ENCODE assay signal across 8 cellular contexts in the genomic region with DNA sequence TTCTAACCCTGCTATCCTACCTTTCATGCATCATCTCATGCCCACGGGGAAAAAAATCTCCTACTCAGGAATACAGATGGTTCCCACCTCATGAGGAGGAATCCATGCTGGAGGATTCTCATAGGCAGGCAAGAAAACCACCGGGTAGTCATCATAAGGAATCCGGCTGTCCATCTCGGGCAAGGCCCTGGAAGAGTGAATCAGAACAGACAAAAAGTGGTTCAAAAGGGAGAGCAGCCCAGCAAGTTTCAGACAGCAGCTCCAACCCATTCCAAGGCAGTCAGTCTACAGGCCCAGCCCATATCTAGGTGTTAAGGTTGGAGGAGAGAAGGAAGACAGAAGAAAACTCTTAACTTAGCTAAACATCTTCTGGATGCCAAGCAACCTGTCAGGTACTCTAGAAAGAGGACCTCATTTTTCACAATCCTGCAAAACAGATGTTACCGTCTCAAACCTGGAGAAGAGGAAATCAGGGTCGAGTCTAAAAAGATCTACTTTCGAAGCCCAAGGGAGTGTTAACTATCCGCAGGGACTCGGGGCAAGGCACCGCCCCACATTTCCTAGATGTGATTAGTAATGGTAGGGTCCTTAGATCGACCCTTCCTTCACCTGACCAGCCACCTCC. TPM values are rescaled to one million over a fixed set of nuclear protein-coding genes. Genes with fewer than 3 reads are reported as not detected.
A peak's percentile ranks its signal among the peaks of the same experiment; 100 is the strongest.
DNase-seq lines count a peak whose midpoint lies in the region; ATAC-seq, FAIRE-seq and TF ChIP-seq lines count a peak whose summit lies in the region.

No MANE protein-coding gene starts in this region.

- H3K9ac ChIP-seq in astrocyte (ENCODE audit: low read length) = peak overlapping the region; percentile 87

- peak overlapping the region; percentile 81 for H3K4me3 ChIP-seq in AG10803 (ENCODE audit: low read length)
- peak overlapping the region; percentile 78 for H3K4me3 ChIP-seq in astrocyte (ENCODE audit: insufficient read depth, low read depth, low read length)
- peak overlapping the region; percentile 62 for H3K4me3 ChIP-seq in lower lobe of right lung
- peak overlapping the region; percentile 34 to 49 for H3K4me3 ChIP-seq in vagina

- H3K4me2 ChIP-seq in astrocyte (ENCODE audit: low read length) = peak overlapping the region; percentile 88

- peak overlapping the region; percentile 47 for H3K27ac ChIP-seq in astrocyte (ENCODE audit: low read depth, low read length)
- H3K27ac ChIP-seq in lower lobe of right lung = peak overlapping the region; percentile 72
- peak overlapping the region; percentile 70 for H3K27ac ChIP-seq in vagina

- H3K27ac Mint-ChIP-seq in astrocyte (ENCODE audit: unreplicated experiment) = peak overlapping the region; percentile 75

- H4K20me1 ChIP-seq in astrocyte (ENCODE audit: insufficient read depth, low read length) = no peaks in the 10 kb centered on the region

- peak; percentile 29 for FAIRE-seq in astrocyte (lab: Jason Lieb, UNC)

- H3K9me3 ChIP-seq in astrocyte (ENCODE audit: insufficient read depth, low read depth, low read length) (no peaks in the 10 kb centered on the region), lower lobe of right lung (no peaks in the 10 kb centered on the region), vagina (no peaks in the 10 kb centered on the region)

- intact Hi-C loops in lower lobe of right lung (cut with DNase I) (no loop called here), vagina (cut with DNase I) (no loop called here)

- no peaks in the 10 kb centered on the region for H3K9me3 Mint-ChIP-seq in astrocyte (ENCODE audit: unreplicated experiment)

- H3K4me1 ChIP-seq in astrocyte (ENCODE audit: insufficient read depth, low read length) (peaks cover 7% of the 10 kb centered on the region), lower lobe of right lung (peaks cover 13% of the 10 kb centered on the region), vagina (peaks cover 9% of the 10 kb centered on the region)

- no peaks in the 10 kb centered on the region for H3K36me3 Mint-ChIP-seq in astrocyte (ENCODE audit: low read depth, unreplicated experiment)

- H3K27me3 Mint-ChIP-seq in astrocyte (ENCODE audit: low read depth, unreplicated experiment) = no peaks in the 10 kb centered on the region

- peaks cover 51% of the 10 kb centered on the region for H3K79me2 ChIP-seq in astrocyte (ENCODE audit: insufficient read depth, low read length)

- H3K27me3 ChIP-seq in astrocyte (ENCODE audit: insufficient read depth, low read length) = no peaks in the 10 kb centered on the region
- no peaks in the 10 kb centered on the region for H3K27me3 ChIP-seq in lower lobe of right lung (ENCODE audit: low read depth)
- no peaks in the 10 kb centered on the region for H3K27me3 ChIP-seq in vagina

- ATAC-seq in HG02610 (IDR thresholded peaks at IDR 0.05; ENCODE audit: unreplicated experiment) = peak; percentile 18
- no peak for ATAC-seq in lower lobe of right lung

- H3K4me3 Mint-ChIP-seq in astrocyte (ENCODE audit: unreplicated experiment) = peak overlapping the region; percentile 89

- peak overlapping the region; percentile 84 for H2AFZ ChIP-seq in astrocyte (ENCODE audit: low read depth, low read length)

- TF ChIP-seq POLR2A in vagina (IDR thresholded peaks at IDR 0.05) = no peak

- DNase-seq in AG10803 (ENCODE audit: low read depth) = no peak
- no peak for DNase-seq in astrocyte (ENCODE audit: low read depth)
- no peak for DNase-seq in lower lobe of right lung
- no peak for DNase-seq in vagina (ENCODE audit: extremely low spot score in 2 of 2)
- no peak for DNase-seq in hypothalamus (lab: John Stamatoyannopoulos, UW)
- DNase-seq in NCI-H524 treated with DMSO at 0.1 percent for 48 hours (lab: John Stamatoyannopoulos, UW) = no peak
- DNase-seq in stimulated activated CD4-positive, alpha-beta T cell treated with anti-CD3 and anti-CD28 coated beads, Interleukin-2, amount 100 ng/mL, for 48 hours = no peak

- no peaks in the 10 kb centered on the region for H3K4me1 Mint-ChIP-seq in astrocyte (ENCODE audit: low read depth, unreplicated experiment)

- H3K36me3 ChIP-seq in astrocyte (ENCODE audit: insufficient read depth, low read length) (no peaks in the 10 kb centered on the region), lower lobe of right lung (peaks cover 21% of the 10 kb centered on the region), vagina (peaks cover 0 to 3% of the 10 kb centered on the region in 2 donors)

- TF ChIP-seq CTCF in AG10803 (conservative IDR thresholded peaks at IDR 0.05; ENCODE audit: low read length) = no peak
- TF ChIP-seq CTCF in astrocyte (IDR thresholded peaks at IDR 0.05; ENCODE audit: insufficient read depth, low read depth, low read length) = no peak
- TF ChIP-seq CTCF in lower lobe of right lung (IDR thresholded peaks at IDR 0.05) = no peak
- TF ChIP-seq CTCF in vagina (IDR thresholded peaks at IDR 0.05) = no peak

RNA-seq across cellular contexts. Expression of gene PDZD11, which starts 0.4 kb away (rescaled TPM):
- total RNA-seq in astrocyte (47.4 and 48.9 TPM in 2 replicates), lower lobe of right lung (23.0 TPM), vagina (33.4 TPM)

RNA-seq across cellular contexts. Expression of gene KIF4A, which starts 0.6 kb away (rescaled TPM):
- 1.7 and 3.0 TPM in 2 replicates for total RNA-seq in astrocyte
- 0.86 TPM for total RNA-seq in lower lobe of right lung
- total RNA-seq in vagina = 2.2 TPM

RNA-seq across cellular contexts. Expression of gene RAB41, which starts 7.3 kb away (rescaled TPM):
- total RNA-seq in astrocyte (not detected in 2 replicates), lower lobe of right lung (not detected), vagina (not detected)

RNA-seq across cellular contexts. Expression of gene ARR3, which starts 21.1 kb away (rescaled TPM):
- total RNA-seq in astrocyte = not detected in 2 replicates
- total RNA-seq in lower lobe of right lung = not detected
- total RNA-seq in vagina = not detected

RNA-seq across cellular contexts. Expression of gene P2RY4, which starts 29.3 kb away (rescaled TPM):
- total RNA-seq in astrocyte (0.18 TPM in 1 of 2 replicates, not detected in the other), lower lobe of right lung (0.38 TPM), vagina (not detected)
